ENCODE assay signal across 2 cellular contexts in genomic region chr16:87527055-87527724, GRCh38.
TF ChIP-seq lines count a peak whose summit lies in the region.

No MANE protein-coding gene starts in this region.

TF ChIP-seq in HepG2, 621 proteins besides CTCF, POLR2A, EP300 and RAD21 (continues in another document):
- TF ChIP-seq SAP130 (CRISPR knock-in tag; IDR thresholded peaks at IDR 0.05; ENCODE audit: low read depth) (0 out of 2 replicates have a peak, but pooled peaks have one; percentile 1), NRL (CRISPR knock-in tag; IDR thresholded peaks at IDR 0.05; ENCODE audit: borderline replicate concordance) (no peak), DPF2 (CRISPR knock-in tag; IDR thresholded peaks at IDR 0.05; ENCODE audit: borderline replicate concordance, low read depth) (0 out of 2 replicates have a peak, but pooled peaks have one; percentile 23), GTF2F1 (IDR thresholded peaks at IDR 0.05; ENCODE audit: low read length) (no peak), PPARG (CRISPR knock-in tag; conservative IDR thresholded peaks at IDR 0.05) (no peak), NKX3-1 (CRISPR knock-in tag; IDR thresholded peaks at IDR 0.05) (no peak), FOXP1 (IDR thresholded peaks at IDR 0.05) (no peak), FOXP1 (CRISPR knock-in tag; IDR thresholded peaks at IDR 0.05) (no peak; the same call in 1 of the 2 replicates), ZFX (CRISPR knock-in tag; IDR thresholded peaks at IDR 0.05; ENCODE audit: low read depth) (peak; percentile 44; the same call in 1 of the 2 replicates), ZNF710 (CRISPR knock-in tag; IDR thresholded peaks at IDR 0.05; ENCODE audit: borderline replicate concordance) (no peak), ZNF256 (CRISPR knock-in tag; conservative IDR thresholded peaks at IDR 0.05) (no peak), ELF3 (CRISPR knock-in tag; IDR thresholded peaks at IDR 0.05) (no peak), ZNF629 (CRISPR knock-in tag; conservative IDR thresholded peaks at IDR 0.05) (peak; percentile 90), HNRNPL (IDR thresholded peaks at IDR 0.05; ENCODE audit: low read depth, low read length) (no peak), SYNCRIP (IDR thresholded peaks at IDR 0.05; ENCODE audit: insufficient read depth, low read depth, low read length) (no peak), MAZ (IDR thresholded peaks at IDR 0.05; ENCODE audit: borderline replicate concordance, low read depth, low read length) (no peak), MAZ (CRISPR knock-in tag; IDR thresholded peaks at IDR 0.05; ENCODE audit: low read depth) (0 out of 2 replicates have a peak, but pooled peaks have one; percentile 17), IKZF1 (IDR thresholded peaks at IDR 0.05) (no peak), ZNF768 (CRISPR knock-in tag; IDR thresholded peaks at IDR 0.05) (peak; percentile 45; the same call in 1 of the 2 replicates), PRDM15 (CRISPR knock-in tag; IDR thresholded peaks at IDR 0.05) (peak; percentile 96), CEBPG (CRISPR knock-in tag; IDR thresholded peaks at IDR 0.05) (no peak), ARHGAP35 (CRISPR knock-in tag; IDR thresholded peaks at IDR 0.05; ENCODE audit: borderline replicate concordance) (no peak), KMT2B (CRISPR knock-in tag; IDR thresholded peaks at IDR 0.05) (no peak), ZNF597 (CRISPR knock-in tag; IDR thresholded peaks at IDR 0.05) (no peak), SETDB1 (CRISPR knock-in tag; IDR thresholded peaks at IDR 0.05; ENCODE audit: borderline replicate concordance) (0 out of 2 replicates have a peak, but pooled peaks have one; percentile 32)

TF ChIP-seq in WTC11, 78 proteins besides CTCF, POLR2A, EP300 and RAD21:
- peak; percentile 77 for TF ChIP-seq PRDM15 (CRISPR knock-in tag; IDR thresholded peaks at IDR 0.05)
- no peak for TF ChIP-seq ZNF423 (CRISPR knock-in tag; IDR thresholded peaks at IDR 0.05)
- TF ChIP-seq FOXP1 (CRISPR knock-in tag; IDR thresholded peaks at IDR 0.05; ENCODE audit: borderline replicate concordance): no peak
- no peak for TF ChIP-seq KAT7 (CRISPR knock-in tag; IDR thresholded peaks at IDR 0.05; ENCODE audit: borderline replicate concordance)
- no peak for TF ChIP-seq TCF7 (CRISPR knock-in tag; IDR thresholded peaks at IDR 0.05; ENCODE audit: low read depth)
